Comparison of ENCODE assay signal across 16 cellular contexts in the genomic region with DNA sequence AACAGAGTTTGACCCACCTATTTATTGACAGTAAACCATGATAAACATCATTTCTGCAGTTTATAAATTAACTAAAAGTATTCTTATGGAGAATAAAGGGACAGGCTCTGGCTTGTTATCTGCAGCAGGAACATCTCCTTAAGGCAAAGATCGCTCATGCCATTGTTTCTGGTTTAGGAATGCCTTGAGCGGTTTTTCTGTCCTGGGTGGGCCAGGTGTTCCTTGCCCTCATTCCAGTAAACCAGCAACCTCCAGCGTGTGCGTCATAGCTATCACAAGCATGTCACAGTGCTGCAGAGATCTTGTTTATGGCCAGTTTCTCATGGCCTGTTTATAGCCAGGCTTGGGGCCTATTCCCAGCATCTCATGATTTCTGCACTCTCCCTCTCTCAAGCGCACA.
DNase-seq lines count a peak whose midpoint lies in the region; ATAC-seq and TF ChIP-seq lines count a peak whose summit lies in the region.
"Had no signal": no experiment of that assay in that cellular context is flagged by ENCODE, and none has a peak within 500 bp of the region (broad histone marks: within the 10 kb centered on the region; RNA-seq: fewer than 3 reads in every experiment).

No MANE protein-coding gene starts in this region.

- no peak overlapping the region for H2AFZ ChIP-seq in trophoblast cell (ENCODE audit: insufficient read depth, low read length, poor library complexity)

- H3K27me3 ChIP-seq in foreskin keratinocyte (no peaks in the 10 kb centered on the region), trophoblast cell (ENCODE audit: insufficient read depth, low read length) (no peaks in the 10 kb centered on the region)
- H3K27me3 ChIP-seq: BLaER1 treated with 17β-estradiol and CSF1 and Interleukin-3, amounts not matched to agents 10 nM and 100 nM had no signal

- H3K4me1 ChIP-seq in foreskin keratinocyte (no peaks in the 10 kb centered on the region), trophoblast cell (ENCODE audit: control insufficient read depth in 1 of 2, insufficient read depth in 2 of 2, low read length in 2 of 2) (no peaks in the 10 kb centered on the region)
- H3K4me1 ChIP-seq: BLaER1 treated with 17β-estradiol and CSF1 and Interleukin-3, amounts not matched to agents 10 nM and 100 nM; Caco-2 had no signal

- ATAC-seq in foreskin keratinocyte (peak; percentile 24), GM19452 (IDR thresholded peaks at IDR 0.05; ENCODE audit: unreplicated experiment) (no peak)
- ATAC-seq: CD8-positive, alpha-beta T cell had no signal

- no peaks in the 10 kb centered on the region for H3K79me1 ChIP-seq in trophoblast cell (ENCODE audit: low read length)

- no peak overlapping the region for H4K12ac ChIP-seq in trophoblast cell (ENCODE audit: low read depth, low read length)

- no CpG with 5 or more reads among the region's 5 CpGs for WGBS in trophoblast cell (ENCODE audit: extremely low coverage, insufficient coverage, insufficient read length)

- H3K18ac ChIP-seq in trophoblast cell (ENCODE audit: low read length), result no peak overlapping the region

- H2AK5ac ChIP-seq in trophoblast cell (ENCODE audit: low read length), result no peak overlapping the region

- H3K23ac ChIP-seq in trophoblast cell (ENCODE audit: low read length), result no peak overlapping the region

- H3K27ac ChIP-seq in foreskin keratinocyte (peak overlapping the region; percentile 10), trophoblast cell (ENCODE audit: low read depth, low read length) (no peak overlapping the region)
- H3K27ac ChIP-seq: BLaER1 treated with 17β-estradiol and CSF1 and Interleukin-3, amounts not matched to agents 10 nM and 100 nM; C4-2B had no signal

- H4K8ac ChIP-seq in trophoblast cell (ENCODE audit: low read depth, low read length), result no peak overlapping the region

- H3K9me3 ChIP-seq in trophoblast cell (ENCODE audit: insufficient read depth, low read depth, low read length), result peaks cover 9% of the 10 kb centered on the region

- H2BK12ac ChIP-seq in trophoblast cell (ENCODE audit: low read length), result no peak overlapping the region

- H3K4me3 ChIP-seq in epithelial cell of esophagus (ENCODE audit: low read length) (no peak overlapping the region), trophoblast cell (ENCODE audit: low read depth, low read length) (no peak overlapping the region)
- H3K4me3 ChIP-seq: BLaER1 treated with 17β-estradiol and CSF1 and Interleukin-3, amounts not matched to agents 10 nM and 100 nM had no signal

- peak; percentile 22 for DNase-seq in epithelial cell of esophagus (ENCODE audit: low read depth)
- DNase-seq in foreskin keratinocyte, result peak; percentile 55 to 58
- DNase-seq in trophoblast cell, result peak; percentile 11 to 33
- DNase-seq in AG08395 (ENCODE audit: low spot score), result no peak
- DNase-seq: 8988T; ACHN; AML-193; Caco-2; Calu3; CD4-positive, alpha-beta T cell; CD8-positive, alpha-beta T cell; DMS79 treated with DMSO at 0.1 percent for 48 hours; GF-D8 had no signal

- TF ChIP-seq CTCF in epithelial cell of esophagus (IDR thresholded peaks at IDR 0.05; ENCODE audit: insufficient read depth, low read depth, low read length, missing control alignments), result no peak
- no peak for TF ChIP-seq CTCF in foreskin keratinocyte (conservative IDR thresholded peaks at IDR 0.05)

- H3K36me3 ChIP-seq in trophoblast cell (ENCODE audit: control insufficient read depth in 1 of 2, insufficient read depth in 2 of 2, low read length in 2 of 2), result no peaks in the 10 kb centered on the region
- H3K36me3 ChIP-seq: BLaER1 treated with 17β-estradiol and CSF1 and Interleukin-3, amounts not matched to agents 10 nM and 100 nM had no signal

- no peak overlapping the region for H3K9ac ChIP-seq in trophoblast cell (ENCODE audit: low read length)
- H3K9ac ChIP-seq: BLaER1 treated with 17β-estradiol and CSF1 and Interleukin-3, amounts not matched to agents 10 nM and 100 nM had no signal

- H3K4me2 ChIP-seq in trophoblast cell (ENCODE audit: low read length), result no peak overlapping the region
- H3K4me2 ChIP-seq: BLaER1 treated with 17β-estradiol and CSF1 and Interleukin-3, amounts not matched to agents 10 nM and 100 nM had no signal

- H2BK120ac ChIP-seq in trophoblast cell (ENCODE audit: insufficient read depth, low read length, poor library complexity), result no peak overlapping the region

- no peak overlapping the region for H2BK5ac ChIP-seq in trophoblast cell (ENCODE audit: low read depth, low read length, poor library complexity)

- no peak overlapping the region for H4K91ac ChIP-seq in trophoblast cell (ENCODE audit: low read depth, low read length)

- no peak overlapping the region for H3K4ac ChIP-seq in trophoblast cell (ENCODE audit: low read depth, low read length)

- H3K14ac ChIP-seq in trophoblast cell (ENCODE audit: low read length), result no peak overlapping the region

- no peaks in the 10 kb centered on the region for H3K79me2 ChIP-seq in trophoblast cell (ENCODE audit: control insufficient read depth, insufficient read depth, low read length, poor library complexity)
